Comparison of ENCODE assay signal across 8 cellular contexts in the genomic region with DNA sequence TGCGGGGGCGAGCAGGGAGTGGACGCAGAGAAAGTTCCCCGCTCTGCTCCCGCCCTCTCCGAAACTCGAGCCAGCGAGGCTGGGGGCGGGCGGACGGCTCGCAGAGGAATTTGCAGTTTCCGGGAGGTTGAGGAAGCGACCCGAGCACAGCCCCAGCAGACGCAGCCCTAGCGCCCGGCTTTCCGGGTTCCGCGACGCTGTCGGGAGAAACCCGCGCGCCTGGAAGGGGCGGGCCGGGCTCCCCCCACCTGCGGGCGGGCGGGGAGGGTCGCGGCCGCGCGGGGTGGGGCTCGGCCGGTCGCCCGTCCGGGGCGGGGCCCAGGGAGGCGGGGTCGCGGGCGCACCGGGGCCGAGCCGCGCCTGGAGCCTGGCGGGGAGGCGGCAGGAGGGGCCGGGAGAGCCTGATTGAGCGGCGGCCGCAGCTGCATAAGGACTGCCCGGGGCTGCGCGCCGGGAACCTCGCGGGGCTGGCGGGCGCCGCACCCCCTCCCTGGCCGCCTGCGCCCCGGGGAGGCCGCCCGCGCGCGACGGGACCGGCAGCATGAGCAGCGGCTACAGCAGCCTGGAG. TPM values are rescaled to one million over a fixed set of nuclear protein-coding genes. Genes with fewer than 3 reads are reported as not detected.
DNase-seq lines count a peak whose midpoint lies in the region; ATAC-seq, FAIRE-seq and TF ChIP-seq lines count a peak whose summit lies in the region.

A gene with protein sequence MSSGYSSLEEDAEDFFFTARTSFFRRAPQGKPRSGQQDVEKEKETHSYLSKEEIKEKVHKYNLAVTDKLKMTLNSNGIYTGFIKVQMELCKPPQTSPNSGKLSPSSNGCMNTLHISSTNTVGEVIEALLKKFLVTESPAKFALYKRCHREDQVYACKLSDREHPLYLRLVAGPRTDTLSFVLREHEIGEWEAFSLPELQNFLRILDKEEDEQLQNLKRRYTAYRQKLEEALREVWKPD (plus strand): TSS at position 404 of the 568 bp plus-strand sequence. CDS start 138 bp downstream, at position 542.

- no peaks in the 10 kb centered on the region for H3K27me3 Mint-ChIP-seq in activated naive CD4-positive, alpha-beta T cell treated with anti-CD3 and anti-CD28 coated beads, Interleukin-2, amount 10 ng/mL, durations not matched to agents 7 days and 5 days

- CTCF ChIA-PET in SK-N-SH (lab: Yijun Ruan, JAX): interaction anchor here (0.9 to 4.7 kb wide), 9 partner anchors 8 to 87 kb away, joined by 4 to 25 read pairs (median 11); no protein-coding TSS in a partner anchor
- CTCF ChIA-PET in activated naive CD4-positive, alpha-beta T cell treated with anti-CD3 and anti-CD28 coated beads, Interleukin-2, amount 10 ng/mL, durations not matched to agents 7 days and 5 days (lab: Charles Lee): interaction anchor here (1.4 to 1.9 kb wide), 3 partner anchors 82 to 90 kb away, joined by 5 to 11 read pairs (median 6); no protein-coding TSS in a partner anchor

- ATAC-seq in pancreas: peak; percentile 77 to 87 (median 79)

- H3K9me3 Mint-ChIP-seq in activated naive CD4-positive, alpha-beta T cell treated with anti-CD3 and anti-CD28 coated beads, Interleukin-2, amount 10 ng/mL, durations not matched to agents 7 days and 5 days: no peaks in the 10 kb centered on the region

- H3K36me3 Mint-ChIP-seq in activated naive CD4-positive, alpha-beta T cell treated with anti-CD3 and anti-CD28 coated beads, Interleukin-2, amount 10 ng/mL, durations not matched to agents 7 days and 5 days: peaks cover 32% of the 10 kb centered on the region

- H4K20me1 ChIP-seq in SK-N-SH (ENCODE audit: insufficient read depth): no peaks in the 10 kb centered on the region

- TF ChIP-seq RAD21 in SK-N-SH (IDR thresholded peaks at IDR 0.05; ENCODE audit: low read length): no peak; the same call in 1 of the 2 replicates

- no peak for FAIRE-seq in pancreas (lab: Jason Lieb, UNC)

- peak within 1 kb of the TSS; percentile 97 for H3K4me2 ChIP-seq in SK-N-SH

- DNase-seq in D341Med (ENCODE audit: low spot score): peak; percentile 83
- DNase-seq in GM20000 (ENCODE audit: low spot score): peak; percentile 93
- peak; percentile 73 for DNase-seq in HT1080 (ENCODE audit: low read depth)
- peak; percentile 94 for DNase-seq in SK-N-SH
- DNase-seq in activated naive CD4-positive, alpha-beta T cell treated with anti-CD3 and anti-CD28 coated beads, Interleukin-2, amount 10 ng/mL, durations not matched to agents 7 days and 5 days: peak; percentile 88
- peak; percentile 81 for DNase-seq in glomerular visceral epithelial cell (ENCODE audit: extremely low spot score)
- DNase-seq in pancreas: peak; percentile 65 to 89 (median 81)
- peak; percentile 71 for DNase-seq in ureter (ENCODE audit: low spot score)

- POLR2A ChIA-PET in SK-N-SH (lab: Yijun Ruan, JAX): interaction anchor here (0.9 to 1.7 kb wide), 5 partner anchors 15 to 72 kb away, joined by 3 to 5 read pairs (median 3); no protein-coding TSS in a partner anchor

- H3K27me3 ChIP-seq in SK-N-SH (ENCODE audit: insufficient read depth) (no peaks in the 10 kb centered on the region), pancreas (no peaks in the 10 kb centered on the region)

- peak within 1 kb of the TSS; percentile 73 to 87 for H3K27ac ChIP-seq in SK-N-SH (ENCODE audit: low read depth in 2 of 2, low read length in 1 of 2)
- H3K27ac ChIP-seq in pancreas: peak within 1 kb of the TSS; percentile 77 to 93 (median 82)

- no peaks in the 10 kb centered on the region for H3K9me3 ChIP-seq in SK-N-SH
- no peaks in the 10 kb centered on the region for H3K9me3 ChIP-seq in pancreas

- no peak for TF ChIP-seq EP300 in SK-N-SH (IDR thresholded peaks at IDR 0.05; ENCODE audit: borderline replicate concordance in 1 of 2, low read depth in 1 of 2, low read length in 1 of 2)

- H3K27ac Mint-ChIP-seq in activated naive CD4-positive, alpha-beta T cell treated with anti-CD3 and anti-CD28 coated beads, Interleukin-2, amount 10 ng/mL, durations not matched to agents 7 days and 5 days: peak within 1 kb of the TSS; percentile 97

- TF ChIP-seq CTCF in GM20000 (IDR thresholded peaks at IDR 0.05; ENCODE audit: extremely low read depth, missing control alignments) (no peak), SK-N-SH (IDR thresholded peaks at IDR 0.05) (no peak), pancreas (IDR thresholded peaks at IDR 0.05) (no peak)

- peaks cover 7 to 10% of the 10 kb centered on the region in 2 experiments; a peak in 3 of 4 replicates for H3K4me1 ChIP-seq in SK-N-SH (ENCODE audit: control insufficient read depth in 1 of 2, insufficient read depth in 2 of 2, low read depth in 1 of 2, low read length in 1 of 2)
- peaks cover 0 to 8% (median 0%) of the 10 kb centered on the region in 3 donors for H3K4me1 ChIP-seq in pancreas

- peaks cover 43% of the 10 kb centered on the region for H3K79me2 ChIP-seq in SK-N-SH (ENCODE audit: insufficient read depth)

- peak within 1 kb of the TSS; percentile 81 for H3K9ac ChIP-seq in SK-N-SH

- H2AFZ ChIP-seq in SK-N-SH (ENCODE audit: low read depth): peak within 1 kb of the TSS; percentile 84

- H3K4me1 Mint-ChIP-seq in activated naive CD4-positive, alpha-beta T cell treated with anti-CD3 and anti-CD28 coated beads, Interleukin-2, amount 10 ng/mL, durations not matched to agents 7 days and 5 days: peaks cover 43% of the 10 kb centered on the region

- intact Hi-C loops in pancreas (cut with DNase I): no loop called here

- WGBS in SK-N-SH (ENCODE audit: low lambda C conversion rate): 0% methylated on average over 14 of the region's 76 CpGs
- WGBS in pancreas, 2 donors: 0% methylated on average over 53 to 76 of the region's 76 CpGs

- no peaks in the 10 kb centered on the region for H3K9me2 ChIP-seq in SK-N-SH

- peaks cover 18% of the 10 kb centered on the region for H3F3A ChIP-seq in SK-N-SH (replicated peaks; ENCODE audit: insufficient read depth)

- H3K4me3 Mint-ChIP-seq in activated naive CD4-positive, alpha-beta T cell treated with anti-CD3 and anti-CD28 coated beads, Interleukin-2, amount 10 ng/mL, durations not matched to agents 7 days and 5 days: peak within 1 kb of the TSS; percentile 98

- H3K4me3 ChIP-seq in SK-N-SH (ENCODE audit: low read depth in 2 of 2, low read length in 1 of 2) (peak within 1 kb of the TSS; percentile 74 to 91), pancreas (peak within 1 kb of the TSS; percentile 86 to 96 (median 90))

- peaks cover 0 to 8% of the 10 kb centered on the region in 2 experiments for H3K36me3 ChIP-seq in SK-N-SH (replicated peaks in 1 of 2; ENCODE audit: control insufficient read depth in 1 of 2, insufficient read depth in 2 of 2, low read length in 1 of 2)
- H3K36me3 ChIP-seq in pancreas: no peaks in the 10 kb centered on the region

TF ChIP-seq in SK-N-SH, 30 proteins besides CTCF, POLR2A, EP300 and RAD21:
- TF ChIP-seq SIN3A (IDR thresholded peaks at IDR 0.05; ENCODE audit: borderline replicate concordance, low read depth, low read length) (0 out of 2 replicates have a peak, but pooled peaks have one; percentile 37), POLR2AphosphoS5 (IDR thresholded peaks at IDR 0.05; ENCODE audit: low read depth, low read length) (peak; percentile 36; the same call in 1 of the 2 replicates), YY1 (IDR thresholded peaks at IDR 0.05; ENCODE audit: low read depth) (no peak), GABPA (IDR thresholded peaks at IDR 0.05; ENCODE audit: low read depth) (peak; percentile 60), ELF1 (IDR thresholded peaks at IDR 0.05) (peak; percentile 66; the same call in 1 of the 2 replicates), FOXM1 (IDR thresholded peaks at IDR 0.05; ENCODE audit: low read depth) (peak; percentile 4; the same call in 1 of the 2 replicates)

RNA-seq across cellular contexts. Expression of the gene that starts here (rescaled TPM):
- 16.5 and 19.7 TPM in 2 replicates for total RNA-seq in HT1080 (2014; rRNA removed; shearing (Covaris generic))
- 26.2 and 29.4 TPM in 2 replicates for polyA plus RNA-seq in HT1080 (2015; cell fraction: cytosol; rRNA removed)
- 13.6 and 14.5 TPM in 2 replicates for polyA plus RNA-seq in HT1080 (2015; cell fraction: nucleus; rRNA removed)
- polyA plus RNA-seq in SK-N-SH (2012; rRNA removed): 11.1 and 15.0 TPM in 2 replicates
- polyA plus RNA-seq in SK-N-SH (2012; cell fraction: cytosol; rRNA removed): 10.6 and 12.3 TPM in 2 replicates
- 6.8 and 7.0 TPM in 2 replicates for polyA plus RNA-seq in SK-N-SH (2012; cell fraction: nucleus; rRNA removed)
- total RNA-seq in pancreas: 10 to 100 TPM; 13.7 to 36.5 (median 22.6) TPM
- polyA plus RNA-seq in pancreas: 1 to 10 TPM; 5.2 to 8.6 TPM
- total RNA-seq in ureter: 42.6 TPM

Comparison
In these comparisons a context has a peak if more than half of its experiments do, and no peak if none do; other contexts are left out.
1. Peak in every context shown above with its lines: DNase-seq, ATAC-seq, H3K4me3 ChIP-seq and H3K27ac ChIP-seq.